In genomic region chr18:2154278-2154677, GRCh38 we compare ENCODE assay signal across 39 cellular contexts.
"Had no signal": no experiment of that assay in that cellular context is flagged by ENCODE, and none has a peak within 500 bp of the region (broad histone marks: within the 10 kb centered on the region; RNA-seq: fewer than 3 reads in every experiment).

No MANE protein-coding gene starts in this region.

- H3K27ac ChIP-seq: adrenal gland, body of pancreas, brain microvascular endothelial cell, cardiac muscle cell, VCaP had no signal

- H3K4me3 Mint-ChIP-seq: activated B cell treated with CpG ODN at 0.5 μM for 24 hours; activated CD4-positive, alpha-beta memory T cell treated with anti-CD3 and anti-CD28 coated beads for 36 hours; activated CD4-positive, alpha-beta T cell treated with anti-CD3 and anti-CD28 coated beads, Interleukin-2, amount 10 ng/mL, durations not matched to agents 24 days and 14 days; activated CD8-positive, alpha-beta T cell treated with anti-CD3 and anti-CD28 coated beads for 36 hours; activated naive CD4-positive, alpha-beta T cell treated with anti-CD3 and anti-CD28 coated beads for 36 hours; activated naive CD8-positive, alpha-beta T cell treated with anti-CD3 and anti-CD28 coated beads for 36 hours; activated T-cell treated with anti-CD3 and anti-CD28 coated beads, Interleukin-2, amount 50 U/mL, for 4 hours; activated T-cell treated with anti-CD3 and anti-CD28 coated beads, Interleukin-2, amount 50 U/mL, for 72 hours; activated T-helper 1 cell treated with anti-CD3 and anti-CD28 coated beads, Interleukin-12 subunit alpha, Interleukin-12 subunit beta, Interleukin-2, Interleukin-4 antibody, amounts not matched to agents 30 ng/mL and 10 ng/mL and 1 ng/mL, durations not matched to agents 14 hours and 24 hours and 36 hours; activated T-helper 17 cell treated with anti-CD3 and anti-CD28 coated beads, Interleukin-2, amount 50 U/mL, for 72 hours; central memory CD8-positive, alpha-beta T cell; T-helper 1 cell treated with Interleukin-12 subunit alpha and Interleukin-12 subunit beta and Interleukin-4 antibody, amounts not matched to agents 30 μg/mL and 1 μg/mL, for 36 hours; T-helper 2 cell treated with Interferon-gamma antibody and Interleukin-4, amounts not matched to agents 5 μg/mL and 100 μg/mL, for 36 hours had no signal

- H3K36me3 Mint-ChIP-seq: activated CD4-positive, alpha-beta memory T cell treated with anti-CD3 and anti-CD28 coated beads for 36 hours; activated naive CD4-positive, alpha-beta T cell treated with anti-CD3 and anti-CD28 coated beads, Interleukin-2, amount 50 U/mL, for 72 hours; activated naive CD8-positive, alpha-beta T cell treated with anti-CD3 and anti-CD28 coated beads for 36 hours had no signal

- H3K27me3 ChIP-seq: adrenal gland, body of pancreas, brain microvascular endothelial cell, cardiac muscle cell had no signal

- H3K9me3 ChIP-seq: adrenal gland, body of pancreas had no signal

- ATAC-seq: activated CD8-positive, alpha-beta T cell treated with anti-CD3 and anti-CD28 coated beads for 36 hours; activated naive CD4-positive, alpha-beta T cell treated with anti-CD3 and anti-CD28 coated beads, Interleukin-2, amount 50 U/mL, for 72 hours; activated T-cell treated with anti-CD3 and anti-CD28 coated beads, Interleukin-2, amount 50 U/mL, for 4 hours; activated T-cell treated with anti-CD3 and anti-CD28 coated beads, Interleukin-2, amount 50 U/mL, for 72 hours; activated T-helper 17 cell treated with anti-CD3 and anti-CD28 coated beads, Interleukin-2, amount 50 U/mL, for 72 hours; body of pancreas had no signal

- FAIRE-seq: astrocyte, bronchial epithelial cell, TTC549 had no signal

- H3K4me3 ChIP-seq: adrenal gland, body of pancreas, cardiac muscle cell had no signal

- DNase-seq: activated B cell treated with CpG ODN at 0.5 μM for 24 hours; activated CD4-positive, alpha-beta memory T cell treated with anti-CD3 and anti-CD28 coated beads for 36 hours; activated CD4-positive, alpha-beta T cell treated with anti-CD3 and anti-CD28 coated beads for 4 hours; activated CD4-positive, alpha-beta T cell treated with anti-CD3 and anti-CD28 coated beads, Interleukin-2, amount 10 ng/mL, durations not matched to agents 24 days and 14 days; activated CD4-positive, alpha-beta T cell treated with anti-CD3 and anti-CD28 coated beads, Interleukin-2, amount 50 U/mL, for 1 hour; activated CD4-positive, alpha-beta T cell treated with anti-CD3 and anti-CD28 coated beads, Interleukin-2, amount 50 U/mL, for 4 hours; activated CD4-positive, CD25-positive, alpha-beta regulatory T cell treated with anti-CD3 and anti-CD28 coated beads, Interleukin-2, amount 50 U/mL, for 72 hours; activated CD8-positive, alpha-beta memory T cell treated with anti-CD3 and anti-CD28 coated beads, Interleukin-2, amount 50 U/mL, for 4 hours; activated CD8-positive, alpha-beta T cell treated with anti-CD3 and anti-CD28 coated beads for 36 hours; activated effector memory CD4-positive, alpha-beta T cell treated with anti-CD3 and anti-CD28 coated beads, Interleukin-2, amount 50 U/mL, for 16 hours; activated gamma-delta T cell treated with Interleukin-2 at 50 U/mL for 16 hours; activated naive CD4-positive, alpha-beta T cell; activated naive CD4-positive, alpha-beta T cell treated with anti-CD3 and anti-CD28 coated beads for 36 hours; activated naive CD4-positive, alpha-beta T cell treated with anti-CD3 and anti-CD28 coated beads, Interleukin-2, amount 50 U/mL, for 16 hours; activated naive CD8-positive, alpha-beta T cell treated with anti-CD3 and anti-CD28 coated beads for 36 hours; activated T-cell treated with anti-CD3 and anti-CD28 coated beads for 4 hours; activated T-cell treated with anti-CD3 and anti-CD28 coated beads, Interleukin-2, amount 50 U/mL, for 1 hour; activated T-cell treated with anti-CD3 and anti-CD28 coated beads, Interleukin-2, amount 50 U/mL, for 4 hours; activated T-cell treated with anti-CD3 and anti-CD28 coated beads, Interleukin-2, amount 50 U/mL, for 72 hours; adrenal gland; amniotic stem cell; aorta; body of pancreas; brain microvascular endothelial cell; caudate nucleus; cerebellar nuclear complex; T-helper 2 cell; T-helper 9 cell had no signal

- H3K36me3 ChIP-seq: adrenal gland, brain microvascular endothelial cell, cardiac muscle cell had no signal

- H3K4me1 Mint-ChIP-seq: activated B cell treated with CpG ODN at 0.5 μM for 24 hours; activated CD4-positive, alpha-beta T cell treated with anti-CD3 and anti-CD28 coated beads, Interleukin-2, amount 10 ng/mL, durations not matched to agents 24 days and 14 days; activated naive CD8-positive, alpha-beta T cell treated with anti-CD3 and anti-CD28 coated beads for 36 hours; activated T-helper 17 cell treated with anti-CD3 and anti-CD28 coated beads, Interleukin-2, amount 50 U/mL, for 72 hours; central memory CD8-positive, alpha-beta T cell had no signal

- H3K27me3 Mint-ChIP-seq: activated B cell treated with CpG ODN at 0.5 μM for 24 hours; activated CD4-positive, alpha-beta T cell treated with anti-CD3 and anti-CD28 coated beads, Interleukin-2, amount 10 ng/mL, durations not matched to agents 24 days and 14 days; activated naive CD8-positive, alpha-beta T cell treated with anti-CD3 and anti-CD28 coated beads for 36 hours had no signal

- H3K27ac Mint-ChIP-seq: activated B cell treated with CpG ODN at 0.5 μM for 24 hours; activated CD4-positive, alpha-beta memory T cell treated with anti-CD3 and anti-CD28 coated beads for 36 hours; activated CD4-positive, alpha-beta T cell treated with anti-CD3 and anti-CD28 coated beads, Interleukin-2, amount 10 ng/mL, durations not matched to agents 24 days and 14 days; activated CD8-positive, alpha-beta T cell treated with anti-CD3 and anti-CD28 coated beads for 36 hours; activated naive CD4-positive, alpha-beta T cell treated with anti-CD3 and anti-CD28 coated beads for 36 hours; activated naive CD4-positive, alpha-beta T cell treated with anti-CD3 and anti-CD28 coated beads, Interleukin-2, amount 50 U/mL, for 72 hours; activated naive CD8-positive, alpha-beta T cell treated with anti-CD3 and anti-CD28 coated beads for 36 hours; activated T-cell treated with anti-CD3 and anti-CD28 coated beads, Interleukin-2, amount 50 U/mL, for 72 hours; activated T-helper 1 cell treated with anti-CD3 and anti-CD28 coated beads, Interleukin-12 subunit alpha, Interleukin-12 subunit beta, Interleukin-2, Interleukin-4 antibody, amounts not matched to agents 30 ng/mL and 10 ng/mL and 1 ng/mL, durations not matched to agents 14 hours and 24 hours and 36 hours; activated T-helper 17 cell treated with anti-CD3 and anti-CD28 coated beads, Interleukin-2, amount 50 U/mL, for 72 hours; T-helper 1 cell treated with Interleukin-12 subunit alpha and Interleukin-12 subunit beta and Interleukin-4 antibody, amounts not matched to agents 30 μg/mL and 1 μg/mL, for 36 hours; T-helper 2 cell treated with Interferon-gamma antibody and Interleukin-4, amounts not matched to agents 5 μg/mL and 100 μg/mL, for 36 hours had no signal

- H3K9me3 Mint-ChIP-seq: activated B cell treated with CpG ODN at 0.5 μM for 24 hours; activated CD4-positive, alpha-beta memory T cell treated with anti-CD3 and anti-CD28 coated beads for 36 hours; activated CD4-positive, alpha-beta T cell treated with anti-CD3 and anti-CD28 coated beads, Interleukin-2, amount 10 ng/mL, durations not matched to agents 24 days and 14 days; activated CD8-positive, alpha-beta T cell treated with anti-CD3 and anti-CD28 coated beads for 36 hours; activated naive CD4-positive, alpha-beta T cell treated with anti-CD3 and anti-CD28 coated beads for 36 hours; activated naive CD4-positive, alpha-beta T cell treated with anti-CD3 and anti-CD28 coated beads, Interleukin-2, amount 50 U/mL, for 72 hours; activated naive CD8-positive, alpha-beta T cell treated with anti-CD3 and anti-CD28 coated beads for 36 hours; activated T-cell treated with anti-CD3 and anti-CD28 coated beads, Interleukin-2, amount 50 U/mL, for 4 hours; activated T-cell treated with anti-CD3 and anti-CD28 coated beads, Interleukin-2, amount 50 U/mL, for 72 hours; activated T-helper 1 cell treated with anti-CD3 and anti-CD28 coated beads, Interleukin-12 subunit alpha, Interleukin-12 subunit beta, Interleukin-2, Interleukin-4 antibody, amounts not matched to agents 30 ng/mL and 10 ng/mL and 1 ng/mL, durations not matched to agents 14 hours and 24 hours and 36 hours; activated T-helper 17 cell treated with anti-CD3 and anti-CD28 coated beads, Interleukin-2, amount 50 U/mL, for 72 hours; central memory CD8-positive, alpha-beta T cell; T-helper 1 cell treated with Interleukin-12 subunit alpha and Interleukin-12 subunit beta and Interleukin-4 antibody, amounts not matched to agents 30 μg/mL and 1 μg/mL, for 36 hours; T-helper 2 cell treated with Interferon-gamma antibody and Interleukin-4, amounts not matched to agents 5 μg/mL and 100 μg/mL, for 36 hours had no signal

- H3K4me1 ChIP-seq: adrenal gland, body of pancreas had no signal
